Comparison of ENCODE assay signal across 8 cellular contexts in genomic region chr6:912871-913663, GRCh38.
A peak's percentile ranks its signal among the peaks of the same experiment; 100 is the strongest.
DNase-seq lines count a peak whose midpoint lies in the region; FAIRE-seq and TF ChIP-seq lines count a peak whose summit lies in the region.

No MANE protein-coding gene starts in this region.

- no peaks in the 10 kb centered on the region for H4K20me1 ChIP-seq in OCI-LY3 (ENCODE audit: insufficient read depth, low read length)

- no peak overlapping the region for H2AFZ ChIP-seq in OCI-LY3 (ENCODE audit: low read depth, low read length)

- no peaks in the 10 kb centered on the region for H3K4me1 Mint-ChIP-seq in T-helper 2 cell treated with Interferon-gamma antibody and Interleukin-4, amounts not matched to agents 5 μg/mL and 100 μg/mL, for 36 hours (ENCODE audit: low read depth)

- TF ChIP-seq CTCF in OCI-LY3 (IDR thresholded peaks at IDR 0.05; ENCODE audit: low read depth, low read length) (peak; percentile 26), fibroblast of villous mesenchyme (IDR thresholded peaks at IDR 0.05; ENCODE audit: insufficient read depth, low read depth, low read length) (peak; percentile 63)

- no peaks in the 10 kb centered on the region for H3K36me3 Mint-ChIP-seq in T-helper 2 cell treated with Interferon-gamma antibody and Interleukin-4, amounts not matched to agents 5 μg/mL and 100 μg/mL, for 36 hours (ENCODE audit: low read depth)

- no peaks in the 10 kb centered on the region for H3K4me1 ChIP-seq in OCI-LY3 (ENCODE audit: low read length)

- H3K27ac Mint-ChIP-seq in T-helper 2 cell treated with Interferon-gamma antibody and Interleukin-4, amounts not matched to agents 5 μg/mL and 100 μg/mL, for 36 hours = no peak overlapping the region

- H3K27ac ChIP-seq in OCI-LY3 (ENCODE audit: low read length) = no peak overlapping the region

- H3K9me3 ChIP-seq in OCI-LY3 (ENCODE audit: insufficient read depth, low read length) = no peaks in the 10 kb centered on the region

- peak overlapping the region; percentile 44 for H3K4me2 ChIP-seq in OCI-LY3 (ENCODE audit: low read length)

- H3K9ac ChIP-seq in OCI-LY3 (ENCODE audit: low read length) = no peak overlapping the region

- H3K27me3 Mint-ChIP-seq in T-helper 2 cell treated with Interferon-gamma antibody and Interleukin-4, amounts not matched to agents 5 μg/mL and 100 μg/mL, for 36 hours (ENCODE audit: low read depth) = peaks cover 10% of the 10 kb centered on the region

- FAIRE-seq in RCC 7860 (lab: Jason Lieb, UNC) = no peak

- H3K9me3 Mint-ChIP-seq in T-helper 2 cell treated with Interferon-gamma antibody and Interleukin-4, amounts not matched to agents 5 μg/mL and 100 μg/mL, for 36 hours = peaks cover 12% of the 10 kb centered on the region

- no peaks in the 10 kb centered on the region for H3K79me2 ChIP-seq in OCI-LY3 (ENCODE audit: low read length)

- peak; percentile 0 for DNase-seq in NCI-H1092 treated with DMSO at 0.1 percent for 48 hours (lab: John Stamatoyannopoulos, UW)
- DNase-seq in NCI-H1092 (lab: John Stamatoyannopoulos, UW) = no peak
- peak; percentile 48 for DNase-seq in fibroblast of villous mesenchyme (ENCODE audit: low read depth)
- DNase-seq in stromal cell of bone marrow (ENCODE audit: low read depth) = peak; percentile 25
- DNase-seq in RCC 7860 (ENCODE audit: low spot score) = no peak
- no peak for DNase-seq in T-helper 2 cell treated with Interferon-gamma antibody and Interleukin-4, amounts not matched to agents 5 μg/mL and 100 μg/mL, for 36 hours (ENCODE audit: low spot score)
- DNase-seq in UCSD-AML1 (lab: John Stamatoyannopoulos, UW; ENCODE audit: unreplicated experiment) = no peak

- H3K4me3 Mint-ChIP-seq in T-helper 2 cell treated with Interferon-gamma antibody and Interleukin-4, amounts not matched to agents 5 μg/mL and 100 μg/mL, for 36 hours = no peak overlapping the region

- H3K27me3 ChIP-seq in OCI-LY3 (ENCODE audit: low read depth, low read length) = peaks cover 12% of the 10 kb centered on the region; the same call in 1 of the 2 replicates

- H3K36me3 ChIP-seq in OCI-LY3 (replicated peaks; ENCODE audit: low read depth, low read length) = no peaks in the 10 kb centered on the region

- H3K4me3 ChIP-seq in OCI-LY3 (ENCODE audit: low read length) (no peak overlapping the region), fibroblast of villous mesenchyme (ENCODE audit: low read depth, low read length) (no peak overlapping the region)

Comparison
In these comparisons a context has a peak if more than half of its experiments do, and no peak if none do; other contexts are left out.
1. DNase-seq: peak in NCI-H1092 treated with DMSO at 0.1 percent for 48 hours (single experiment), fibroblast of villous mesenchyme (single experiment) and stromal cell of bone marrow (single experiment); none in NCI-H1092 (single experiment), RCC 7860 (single experiment), T-helper 2 cell treated with Interferon-gamma antibody and Interleukin-4, amounts not matched to agents 5 μg/mL and 100 μg/mL, for 36 hours (single experiment) and UCSD-AML1 (single experiment).